ENCODE assay signal across 8 cellular contexts in the genomic region with DNA sequence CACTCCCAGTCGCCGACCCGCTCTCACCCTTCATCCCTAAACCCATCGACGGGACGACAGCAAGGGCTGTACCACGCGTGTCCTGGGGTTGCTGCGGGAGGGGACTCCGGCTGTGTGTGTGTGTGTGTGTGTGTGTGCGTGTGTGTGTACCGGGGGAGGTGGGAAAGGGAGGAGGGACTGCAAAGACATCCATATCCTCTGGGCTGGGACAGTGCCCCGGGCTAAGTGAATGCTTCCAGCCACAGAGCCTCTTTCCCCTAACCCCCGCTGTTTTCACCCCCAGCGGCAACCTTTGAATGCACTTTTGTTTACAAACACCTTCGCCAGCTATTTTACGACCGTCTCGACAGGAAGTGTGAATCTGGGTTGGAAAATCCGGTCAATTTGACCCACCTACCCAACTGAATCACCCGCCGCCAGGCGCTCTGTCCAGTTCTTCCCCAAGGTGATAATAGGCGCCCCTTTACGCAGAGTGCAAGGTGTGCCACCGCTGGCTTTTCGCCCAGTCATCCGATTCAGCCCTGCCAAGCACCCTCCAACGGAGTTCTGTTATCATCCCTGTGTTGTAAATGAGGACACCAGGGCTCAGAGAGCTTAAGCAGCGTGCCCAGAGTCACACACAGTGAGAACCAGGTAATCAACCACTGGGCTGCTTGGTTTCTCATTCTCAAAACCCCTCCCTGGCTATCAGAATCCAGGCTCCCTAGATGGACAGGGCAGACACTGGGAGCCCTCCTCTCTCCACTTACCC. TPM values are rescaled to one million over a fixed set of nuclear protein-coding genes. Genes with fewer than 3 reads are reported as not detected.
DNase-seq lines count a peak whose midpoint lies in the region; ATAC-seq and TF ChIP-seq lines count a peak whose summit lies in the region.

No MANE protein-coding gene starts in this region.

- no peak overlapping the region for H3K27ac ChIP-seq in CD4-positive, CD25-positive, alpha-beta regulatory T cell (ENCODE audit: insufficient read depth, low read length, poor library complexity, severe bottlenecking)
- peak overlapping the region; percentile 99 for H3K27ac ChIP-seq in right cardiac atrium (ENCODE audit: low read length)
- peak overlapping the region; percentile 98 to 100 (median 100) for H3K27ac ChIP-seq in sigmoid colon

- intact Hi-C loops in activated T-helper 1 cell treated with anti-CD3 and anti-CD28 coated beads, Interleukin-12 subunit alpha, Interleukin-12 subunit beta, Interleukin-2, Interleukin-4 antibody, amounts not matched to agents 30 ng/mL and 10 ng/mL and 1 ng/mL, durations not matched to agents 14 hours and 24 hours and 36 hours (cut with micrococcal nuclease), result no loop called here
- intact Hi-C loops in right cardiac atrium (cut with DNase I) (loop anchor here (2.0 to 10.0 kb wide), 6 partner anchors 62 to 160 kb away; no protein-coding TSS in a partner anchor), sigmoid colon (cut with DNase I) (loop anchor here (1.0 to 5.0 kb wide), 5 partner anchors 63 to 163 kb away; a partner anchor contains a TSS)

- H3K27me3 Mint-ChIP-seq in CD4-positive, CD25-positive, alpha-beta regulatory T cell, result peaks cover 57% of the 10 kb centered on the region
- H3K27me3 Mint-ChIP-seq in activated T-helper 1 cell treated with anti-CD3 and anti-CD28 coated beads, Interleukin-12 subunit alpha, Interleukin-12 subunit beta, Interleukin-2, Interleukin-4 antibody, amounts not matched to agents 30 ng/mL and 10 ng/mL and 1 ng/mL, durations not matched to agents 14 hours and 24 hours and 36 hours (ENCODE audit: insufficient read depth), result peaks cover 43% of the 10 kb centered on the region

- no peak for DNase-seq in CD4-positive, CD25-positive, alpha-beta regulatory T cell
- DNase-seq in HuH-7 (ENCODE audit: low spot score), result peak; percentile 80
- DNase-seq in activated T-helper 1 cell treated with anti-CD3 and anti-CD28 coated beads, Interleukin-12 subunit alpha, Interleukin-12 subunit beta, Interleukin-2, Interleukin-4 antibody, amounts not matched to agents 30 ng/mL and 10 ng/mL and 1 ng/mL, durations not matched to agents 14 hours and 24 hours and 36 hours (ENCODE audit: low spot score), result no peak
- DNase-seq in right cardiac atrium, result peak; percentile 64 to 79 (median 74)
- peak; percentile 86 for DNase-seq in sigmoid colon
- DNase-seq in globus pallidus (ENCODE audit: low spot score), result no peak
- DNase-seq in DMS114 treated with DMSO at 0.1 percent for 48 hours (lab: John Stamatoyannopoulos, UW; ENCODE audit: unreplicated experiment), result no peak

- no peak overlapping the region for H3K4me3 ChIP-seq in CD4-positive, CD25-positive, alpha-beta regulatory T cell (ENCODE audit: low read depth, low read length)
- H3K4me3 ChIP-seq in right cardiac atrium (ENCODE audit: low read length), result peak overlapping the region; percentile 77
- peak overlapping the region; percentile 64 to 78 (median 74) for H3K4me3 ChIP-seq in sigmoid colon

- 13% methylated on average over 30 of the region's 30 CpGs for WGBS in right cardiac atrium
- WGBS in sigmoid colon, 2 donors, result 4 to 12% methylated on average over 30 of the region's 30 CpGs

- no peak for TF ChIP-seq EP300 in sigmoid colon (IDR thresholded peaks at IDR 0.05)

- peaks cover 6% of the 10 kb centered on the region for H3K27me3 ChIP-seq in CD4-positive, CD25-positive, alpha-beta regulatory T cell (ENCODE audit: control insufficient read depth, insufficient read depth, low read length)
- H3K27me3 ChIP-seq in right cardiac atrium (ENCODE audit: control insufficient read depth, insufficient read depth) (no peaks in the 10 kb centered on the region), sigmoid colon (no peaks in the 10 kb centered on the region)

- no peaks in the 10 kb centered on the region for H3K36me3 ChIP-seq in CD4-positive, CD25-positive, alpha-beta regulatory T cell (ENCODE audit: control insufficient read depth, insufficient read depth, low read length)
- peaks cover 10 to 16% (median 13%) of the 10 kb centered on the region in 4 donors for H3K36me3 ChIP-seq in sigmoid colon

- peaks cover 11% of the 10 kb centered on the region for H3K4me1 ChIP-seq in CD4-positive, CD25-positive, alpha-beta regulatory T cell (ENCODE audit: control insufficient read depth, insufficient read depth, low read length, poor library complexity, severe bottlenecking)
- H3K4me1 ChIP-seq in right cardiac atrium (ENCODE audit: control insufficient read depth, insufficient read depth, low read length), result peaks cover 21% of the 10 kb centered on the region
- H3K4me1 ChIP-seq in sigmoid colon, result peaks cover 0 to 47% (median 42%) of the 10 kb centered on the region in 4 donors

- no peak for ATAC-seq in CD4-positive, CD25-positive, alpha-beta regulatory T cell (ENCODE audit: low read depth in 2 of 2)
- peak; percentile 13 to 42 for ATAC-seq in right cardiac atrium
- ATAC-seq in GM21447 (IDR thresholded peaks at IDR 0.05; ENCODE audit: unreplicated experiment), result no peak

- no peak for TF ChIP-seq POLR2A in sigmoid colon (IDR thresholded peaks at IDR 0.05)

- H3K9me3 ChIP-seq in CD4-positive, CD25-positive, alpha-beta regulatory T cell (ENCODE audit: control insufficient read depth in 2 of 2, low read length in 2 of 2), result no peaks in the 10 kb centered on the region
- H3K9me3 ChIP-seq in right cardiac atrium (ENCODE audit: control insufficient read depth, low read length) (no peaks in the 10 kb centered on the region), sigmoid colon (no peaks in the 10 kb centered on the region)

- H3K9me3 Mint-ChIP-seq in CD4-positive, CD25-positive, alpha-beta regulatory T cell, result no peaks in the 10 kb centered on the region
- H3K9me3 Mint-ChIP-seq in activated T-helper 1 cell treated with anti-CD3 and anti-CD28 coated beads, Interleukin-12 subunit alpha, Interleukin-12 subunit beta, Interleukin-2, Interleukin-4 antibody, amounts not matched to agents 30 ng/mL and 10 ng/mL and 1 ng/mL, durations not matched to agents 14 hours and 24 hours and 36 hours, result no peaks in the 10 kb centered on the region

- H3K36me3 Mint-ChIP-seq in CD4-positive, CD25-positive, alpha-beta regulatory T cell, result no peaks in the 10 kb centered on the region
- peaks cover 2% of the 10 kb centered on the region for H3K36me3 Mint-ChIP-seq in activated T-helper 1 cell treated with anti-CD3 and anti-CD28 coated beads, Interleukin-12 subunit alpha, Interleukin-12 subunit beta, Interleukin-2, Interleukin-4 antibody, amounts not matched to agents 30 ng/mL and 10 ng/mL and 1 ng/mL, durations not matched to agents 14 hours and 24 hours and 36 hours (ENCODE audit: low read depth)

- H3K4me3 Mint-ChIP-seq in CD4-positive, CD25-positive, alpha-beta regulatory T cell, result peak overlapping the region; percentile 38 to 84 (median 66)
- H3K4me3 Mint-ChIP-seq in activated T-helper 1 cell treated with anti-CD3 and anti-CD28 coated beads, Interleukin-12 subunit alpha, Interleukin-12 subunit beta, Interleukin-2, Interleukin-4 antibody, amounts not matched to agents 30 ng/mL and 10 ng/mL and 1 ng/mL, durations not matched to agents 14 hours and 24 hours and 36 hours, result peak overlapping the region; percentile 79

- no peak for TF ChIP-seq CTCF in sigmoid colon (IDR thresholded peaks at IDR 0.05)

- no peak overlapping the region for H3K27ac Mint-ChIP-seq in CD4-positive, CD25-positive, alpha-beta regulatory T cell
- no peak overlapping the region for H3K27ac Mint-ChIP-seq in activated T-helper 1 cell treated with anti-CD3 and anti-CD28 coated beads, Interleukin-12 subunit alpha, Interleukin-12 subunit beta, Interleukin-2, Interleukin-4 antibody, amounts not matched to agents 30 ng/mL and 10 ng/mL and 1 ng/mL, durations not matched to agents 14 hours and 24 hours and 36 hours

- peaks cover 0 to 11% (median 8%) of the 10 kb centered on the region in 4 donors for H3K4me1 Mint-ChIP-seq in CD4-positive, CD25-positive, alpha-beta regulatory T cell
- peaks cover 13% of the 10 kb centered on the region for H3K4me1 Mint-ChIP-seq in activated T-helper 1 cell treated with anti-CD3 and anti-CD28 coated beads, Interleukin-12 subunit alpha, Interleukin-12 subunit beta, Interleukin-2, Interleukin-4 antibody, amounts not matched to agents 30 ng/mL and 10 ng/mL and 1 ng/mL, durations not matched to agents 14 hours and 24 hours and 36 hours (ENCODE audit: low read depth)

RNA-seq across cellular contexts. Expression of a gene that starts 0.7 kb away (rescaled TPM):
- not detected for total RNA-seq in CD4-positive, CD25-positive, alpha-beta regulatory T cell
- not detected for polyA plus RNA-seq in CD4-positive, CD25-positive, alpha-beta regulatory T cell
- total RNA-seq in activated T-helper 1 cell treated with anti-CD3 and anti-CD28 coated beads, Interleukin-12 subunit alpha, Interleukin-12 subunit beta, Interleukin-2, Interleukin-4 antibody, amounts not matched to agents 30 ng/mL and 10 ng/mL and 1 ng/mL, durations not matched to agents 14 hours and 24 hours and 36 hours, result not detected in 2 replicates
- total RNA-seq in right cardiac atrium (10 to 100 TPM; 44.6 to 57.6 (median 47.6) TPM), sigmoid colon (100 to 1,000 TPM in 1 of 4 donors, 10 to 100 TPM in 3; 43.5 to 112 (median 47.6) TPM)
- polyA plus RNA-seq in right cardiac atrium (22.9 TPM), sigmoid colon (10 to 100 TPM in 1 of 3 donors, 1 to 10 TPM in 2; 1.6 to 13.8 (median 9.9) TPM)

Comparison
In these comparisons a context has a peak if more than half of its experiments do, and no peak if none do; other contexts are left out.
1. ATAC-seq: peak in right cardiac atrium (2 of 2); none in CD4-positive, CD25-positive, alpha-beta regulatory T cell (0 of 2) and GM21447 (single experiment).
2. DNase-seq: peak in HuH-7 (single experiment), right cardiac atrium (3 of 3) and sigmoid colon (single experiment); none in CD4-positive, CD25-positive, alpha-beta regulatory T cell (0 of 3), activated T-helper 1 cell treated with anti-CD3 and anti-CD28 coated beads, Interleukin-12 subunit alpha, Interleukin-12 subunit beta, Interleukin-2, Interleukin-4 antibody, amounts not matched to agents 30 ng/mL and 10 ng/mL and 1 ng/mL, durations not matched to agents 14 hours and 24 hours and 36 hours (single experiment), globus pallidus (single experiment) and DMS114 treated with DMSO at 0.1 percent for 48 hours (single experiment).
3. RNA of a gene that starts 0.7 kb away (total RNA-seq): 44.6 to 57.6 TPM in right cardiac atrium and 43.5 to 112 TPM in sigmoid colon; not detected in CD4-positive, CD25-positive, alpha-beta regulatory T cell (single experiment) and not detected in activated T-helper 1 cell treated with anti-CD3 and anti-CD28 coated beads, Interleukin-12 subunit alpha, Interleukin-12 subunit beta, Interleukin-2, Interleukin-4 antibody, amounts not matched to agents 30 ng/mL and 10 ng/mL and 1 ng/mL, durations not matched to agents 14 hours and 24 hours and 36 hours; every median in the first group is over 10 times any median in the second.